In genomic region chr5:36363101-36363500, GRCh38 we compare ENCODE assay signal across 1 cellular context.
TF ChIP-seq lines count a peak whose summit lies in the region.

No MANE protein-coding gene starts in this region.

TF ChIP-seq in GM23338, 12 proteins besides CTCF, POLR2A, EP300 and RAD21 (continued from another document):
- TF ChIP-seq EZH2 (IDR thresholded peaks at IDR 0.05; ENCODE audit: low read depth, unreplicated experiment) (no peak), EZH2phosphoT487 (IDR thresholded peaks at IDR 0.05; ENCODE audit: unreplicated experiment) (no peak), JUNB (IDR thresholded peaks at IDR 0.05; ENCODE audit: unreplicated experiment) (no peak)
TF ChIP-seq in GM23338: peak in this region for 1.
